Comparison of ENCODE assay signal across 30 cellular contexts in genomic region chr2:88195247-88195646, GRCh38. TPM values are rescaled to one million over a fixed set of nuclear protein-coding genes. Genes with fewer than 3 reads are reported as not detected.
"Had no signal": no experiment of that assay in that cellular context is flagged by ENCODE, and none has a peak within 500 bp of the region (broad histone marks: within the 10 kb centered on the region; RNA-seq: fewer than 3 reads in every experiment).

No MANE protein-coding gene starts in this region.

- H3K4me3 Mint-ChIP-seq: activated CD4-positive, alpha-beta memory T cell treated with anti-CD3 and anti-CD28 coated beads for 36 hours; activated CD4-positive, alpha-beta T cell treated with anti-CD3 and anti-CD28 coated beads for 36 hours; activated CD4-positive, alpha-beta T cell treated with anti-CD3 and anti-CD28 coated beads, Interleukin-2, amount 10 ng/mL, durations not matched to agents 24 days and 14 days; activated CD8-positive, alpha-beta memory T cell treated with anti-CD3 and anti-CD28 coated beads, Interleukin-2, amount 10 ng/mL, durations not matched to agents 7 days and 5 days; activated CD8-positive, alpha-beta T cell treated with anti-CD3 and anti-CD28 coated beads, Interleukin-2, amount 10 ng/mL, durations not matched to agents 7 days and 5 days; activated naive CD4-positive, alpha-beta T cell treated with anti-CD3 and anti-CD28 coated beads for 36 hours; activated naive CD8-positive, alpha-beta T cell treated with anti-CD3 and anti-CD28 coated beads, Interleukin-2, amount 10 ng/mL, durations not matched to agents 7 days and 5 days; activated T-helper 1 cell treated with anti-CD3 and anti-CD28 coated beads, Interleukin-12 subunit alpha, Interleukin-12 subunit beta, Interleukin-2, Interleukin-4 antibody, amounts not matched to agents 30 ng/mL and 10 ng/mL and 1 ng/mL, durations not matched to agents 14 hours and 24 hours and 36 hours; brain; central memory CD8-positive, alpha-beta T cell; dendritic cell treated with granulocyte-macrophage colony-stimulating factor and Interleukin-4, amounts not matched to agents 40 ng/mL and 50 ng/mL, for 4 days; endodermal cell; T-helper 17 cell; T-helper 2 cell treated with Interferon-gamma antibody and Interleukin-4, amounts not matched to agents 5 μg/mL and 100 μg/mL, for 36 hours had no signal

- H3K27ac Mint-ChIP-seq: activated CD4-positive, alpha-beta memory T cell treated with anti-CD3 and anti-CD28 coated beads for 36 hours; activated CD4-positive, alpha-beta T cell treated with anti-CD3 and anti-CD28 coated beads for 36 hours; activated CD4-positive, alpha-beta T cell treated with anti-CD3 and anti-CD28 coated beads, Interleukin-2, amount 10 ng/mL, durations not matched to agents 24 days and 14 days; activated CD8-positive, alpha-beta memory T cell treated with anti-CD3 and anti-CD28 coated beads, Interleukin-2, amount 10 ng/mL, durations not matched to agents 7 days and 5 days; activated CD8-positive, alpha-beta T cell treated with anti-CD3 and anti-CD28 coated beads, Interleukin-2, amount 10 ng/mL, durations not matched to agents 7 days and 5 days; activated naive CD4-positive, alpha-beta T cell treated with anti-CD3 and anti-CD28 coated beads for 36 hours; activated naive CD4-positive, alpha-beta T cell treated with anti-CD3 and anti-CD28 coated beads, Interleukin-2, amount 50 U/mL, for 72 hours; activated naive CD8-positive, alpha-beta T cell treated with anti-CD3 and anti-CD28 coated beads, Interleukin-2, amount 10 ng/mL, durations not matched to agents 7 days and 5 days; activated T-helper 1 cell treated with anti-CD3 and anti-CD28 coated beads, Interleukin-12 subunit alpha, Interleukin-12 subunit beta, Interleukin-2, Interleukin-4 antibody, amounts not matched to agents 30 ng/mL and 10 ng/mL and 1 ng/mL, durations not matched to agents 14 hours and 24 hours and 36 hours; activated T-helper 2 cell treated with anti-CD3 and anti-CD28 coated beads, Interferon-gamma antibody, Interleukin-2, Interleukin-4, amounts not matched to agents 10 μg/mL and 5 μg/mL and 100 μg/mL, durations not matched to agents 14 hours and 24 hours and 36 hours; brain; dendritic cell treated with granulocyte-macrophage colony-stimulating factor and Interleukin-4, amounts not matched to agents 40 ng/mL and 50 ng/mL, for 4 days; endodermal cell; T-helper 17 cell; T-helper 2 cell treated with Interferon-gamma antibody and Interleukin-4, amounts not matched to agents 5 μg/mL and 100 μg/mL, for 36 hours had no signal

- H3K9me3 Mint-ChIP-seq: brain; central memory CD8-positive, alpha-beta T cell; endodermal cell; T-helper 2 cell treated with Interferon-gamma antibody and Interleukin-4, amounts not matched to agents 5 μg/mL and 100 μg/mL, for 36 hours had no signal

- DNase-seq: activated CD4-positive, alpha-beta memory T cell treated with anti-CD3 and anti-CD28 coated beads for 36 hours; activated CD4-positive, alpha-beta T cell treated with anti-CD3 and anti-CD28 coated beads for 36 hours; activated CD4-positive, alpha-beta T cell treated with anti-CD3 and anti-CD28 coated beads, Interleukin-2, amount 10 ng/mL, durations not matched to agents 24 days and 14 days; activated CD4-positive, CD25-positive, alpha-beta regulatory T cell; activated CD4-positive, CD25-positive, alpha-beta regulatory T cell treated with anti-CD3 and anti-CD28 coated beads, Interleukin-2, amount 50 U/mL, for 72 hours; activated CD8-positive, alpha-beta memory T cell treated with anti-CD3 and anti-CD28 coated beads, Interleukin-2, amount 10 ng/mL, durations not matched to agents 7 days and 5 days; activated CD8-positive, alpha-beta memory T cell treated with anti-CD3 and anti-CD28 coated beads, Interleukin-2, amount 50 U/mL, for 4 hours; activated CD8-positive, alpha-beta T cell treated with anti-CD3 and anti-CD28 coated beads, Interleukin-2, amount 10 ng/mL, durations not matched to agents 7 days and 5 days; activated effector memory CD4-positive, alpha-beta T cell treated with anti-CD3 and anti-CD28 coated beads, Interleukin-2, amount 50 U/mL, for 16 hours; activated naive CD4-positive, alpha-beta T cell treated with anti-CD3 and anti-CD28 coated beads for 36 hours; activated naive CD8-positive, alpha-beta T cell treated with anti-CD3 and anti-CD28 coated beads, Interleukin-2, amount 10 ng/mL, durations not matched to agents 7 days and 5 days; activated T-cell treated with anti-CD3 and anti-CD28 coated beads, Interleukin-2, amount 50 U/mL, for 1 hour; activated T-cell treated with anti-CD3 and anti-CD28 coated beads, Interleukin-2, amount 50 U/mL, for 48 hours; dorsolateral prefrontal cortex; effector memory CD4-positive, alpha-beta T cell; endodermal cell; erythroblast; esophagus squamous epithelium; foreskin melanocyte; head of caudate nucleus; hippocampal formation; T-helper 17 cell; T1000 had no signal

- H3K36me3 Mint-ChIP-seq: brain had no signal

RNA-seq across cellular contexts. Expression of gene THNSL2, which starts 25.1 kb away (rescaled TPM):
- total RNA-seq: activated CD8-positive, alpha-beta T cell treated with anti-CD3 and anti-CD28 coated beads, Interleukin-2, amount 10 ng/mL, durations not matched to agents 7 days and 5 days had no signal
